Comparison of ENCODE assay signal across 2 cellular contexts in the genomic region with DNA sequence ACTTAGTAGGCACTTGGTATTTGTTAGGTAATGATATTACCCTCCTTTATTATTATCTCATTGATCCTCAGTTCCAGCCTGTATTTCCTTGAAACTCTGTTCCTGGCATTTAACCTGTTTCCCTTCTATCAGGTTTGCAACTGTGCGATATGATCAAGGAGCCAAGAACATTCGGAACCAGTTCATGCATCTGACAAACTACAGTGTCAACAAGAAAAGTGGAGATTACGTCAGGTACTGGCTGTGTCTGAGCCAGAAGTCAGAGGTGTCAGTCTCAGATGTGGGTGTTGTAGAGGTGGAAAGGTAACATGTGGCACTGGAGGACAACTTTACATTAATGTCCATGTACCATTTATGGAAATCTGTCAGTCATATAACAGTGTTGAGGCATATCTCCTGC.
A peak's percentile ranks its signal among the peaks of the same experiment; 100 is the strongest.
TF ChIP-seq lines count a peak whose summit lies in the region.

No MANE protein-coding gene starts in this region.

TF ChIP-seq in liver, 16 proteins besides CTCF, POLR2A, EP300 and RAD21:
- TF ChIP-seq RXRA (IDR thresholded peaks at IDR 0.05) (peak; percentile 9 to 58), FOXA1 (IDR thresholded peaks at IDR 0.05) (peak; percentile 90), SP1 (IDR thresholded peaks at IDR 0.05) (peak; percentile 38), JUND (IDR thresholded peaks at IDR 0.05) (peak in 1 of 2 donors; percentile 64), HNF4A (conservative IDR thresholded peaks at IDR 0.05) (peak; percentile 14 to 47), FOXA2 (IDR thresholded peaks at IDR 0.05) (peak; percentile 94)
- TF ChIP-seq, protein P1, sequence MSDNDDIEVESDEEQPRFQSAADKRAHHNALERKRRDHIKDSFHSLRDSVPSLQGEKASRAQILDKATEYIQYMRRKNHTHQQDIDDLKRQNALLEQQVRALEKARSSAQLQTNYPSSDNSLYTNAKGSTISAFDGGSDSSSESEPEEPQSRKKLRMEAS (IDR thresholded peaks at IDR 0.05), result peak; percentile 75
- TF ChIP-seq, protein P2, sequence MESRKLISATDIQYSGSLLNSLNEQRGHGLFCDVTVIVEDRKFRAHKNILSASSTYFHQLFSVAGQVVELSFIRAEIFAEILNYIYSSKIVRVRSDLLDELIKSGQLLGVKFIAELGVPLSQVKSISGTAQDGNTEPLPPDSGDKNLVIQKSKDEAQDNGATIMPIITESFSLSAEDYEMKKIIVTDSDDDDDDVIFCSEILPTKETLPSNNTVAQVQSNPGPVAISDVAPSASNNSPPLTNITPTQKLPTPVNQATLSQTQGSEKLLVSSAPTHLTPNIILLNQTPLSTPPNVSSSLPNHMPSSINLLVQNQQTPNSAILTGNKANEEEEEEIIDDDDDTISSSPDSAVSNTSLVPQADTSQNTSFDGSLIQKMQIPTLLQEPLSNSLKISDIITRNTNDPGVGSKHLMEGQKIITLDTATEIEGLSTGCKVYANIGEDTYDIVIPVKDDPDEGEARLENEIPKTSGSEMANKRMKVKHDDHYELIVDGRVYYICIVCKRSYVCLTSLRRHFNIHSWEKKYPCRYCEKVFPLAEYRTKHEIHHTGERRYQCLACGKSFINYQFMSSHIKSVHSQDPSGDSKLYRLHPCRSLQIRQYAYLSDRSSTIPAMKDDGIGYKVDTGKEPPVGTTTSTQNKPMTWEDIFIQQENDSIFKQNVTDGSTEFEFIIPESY (IDR thresholded peaks at IDR 0.05), result no peak
- TF ChIP-seq, protein P3, sequence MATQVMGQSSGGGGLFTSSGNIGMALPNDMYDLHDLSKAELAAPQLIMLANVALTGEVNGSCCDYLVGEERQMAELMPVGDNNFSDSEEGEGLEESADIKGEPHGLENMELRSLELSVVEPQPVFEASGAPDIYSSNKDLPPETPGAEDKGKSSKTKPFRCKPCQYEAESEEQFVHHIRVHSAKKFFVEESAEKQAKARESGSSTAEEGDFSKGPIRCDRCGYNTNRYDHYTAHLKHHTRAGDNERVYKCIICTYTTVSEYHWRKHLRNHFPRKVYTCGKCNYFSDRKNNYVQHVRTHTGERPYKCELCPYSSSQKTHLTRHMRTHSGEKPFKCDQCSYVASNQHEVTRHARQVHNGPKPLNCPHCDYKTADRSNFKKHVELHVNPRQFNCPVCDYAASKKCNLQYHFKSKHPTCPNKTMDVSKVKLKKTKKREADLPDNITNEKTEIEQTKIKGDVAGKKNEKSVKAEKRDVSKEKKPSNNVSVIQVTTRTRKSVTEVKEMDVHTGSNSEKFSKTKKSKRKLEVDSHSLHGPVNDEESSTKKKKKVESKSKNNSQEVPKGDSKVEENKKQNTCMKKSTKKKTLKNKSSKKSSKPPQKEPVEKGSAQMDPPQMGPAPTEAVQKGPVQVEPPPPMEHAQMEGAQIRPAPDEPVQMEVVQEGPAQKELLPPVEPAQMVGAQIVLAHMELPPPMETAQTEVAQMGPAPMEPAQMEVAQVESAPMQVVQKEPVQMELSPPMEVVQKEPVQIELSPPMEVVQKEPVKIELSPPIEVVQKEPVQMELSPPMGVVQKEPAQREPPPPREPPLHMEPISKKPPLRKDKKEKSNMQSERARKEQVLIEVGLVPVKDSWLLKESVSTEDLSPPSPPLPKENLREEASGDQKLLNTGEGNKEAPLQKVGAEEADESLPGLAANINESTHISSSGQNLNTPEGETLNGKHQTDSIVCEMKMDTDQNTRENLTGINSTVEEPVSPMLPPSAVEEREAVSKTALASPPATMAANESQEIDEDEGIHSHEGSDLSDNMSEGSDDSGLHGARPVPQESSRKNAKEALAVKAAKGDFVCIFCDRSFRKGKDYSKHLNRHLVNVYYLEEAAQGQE (IDR thresholded peaks at IDR 0.05), result no peak
- TF ChIP-seq, protein P4, sequence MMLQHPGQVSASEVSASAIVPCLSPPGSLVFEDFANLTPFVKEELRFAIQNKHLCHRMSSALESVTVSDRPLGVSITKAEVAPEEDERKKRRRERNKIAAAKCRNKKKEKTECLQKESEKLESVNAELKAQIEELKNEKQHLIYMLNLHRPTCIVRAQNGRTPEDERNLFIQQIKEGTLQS (IDR thresholded peaks at IDR 0.05), result no peak

TF ChIP-seq in HepG2, 621 proteins besides CTCF, POLR2A, EP300 and RAD21:
- no peak for TF ChIP-seq SRSF9 (IDR thresholded peaks at IDR 0.05; ENCODE audit: borderline replicate concordance, insufficient read depth, low read depth, low read length, poor library complexity, severe bottlenecking)
- TF ChIP-seq HNRNPH1 (optimal IDR thresholded peaks at IDR 0.05; ENCODE audit: low read depth, low read length), result no peak
- TF ChIP-seq, protein P5, sequence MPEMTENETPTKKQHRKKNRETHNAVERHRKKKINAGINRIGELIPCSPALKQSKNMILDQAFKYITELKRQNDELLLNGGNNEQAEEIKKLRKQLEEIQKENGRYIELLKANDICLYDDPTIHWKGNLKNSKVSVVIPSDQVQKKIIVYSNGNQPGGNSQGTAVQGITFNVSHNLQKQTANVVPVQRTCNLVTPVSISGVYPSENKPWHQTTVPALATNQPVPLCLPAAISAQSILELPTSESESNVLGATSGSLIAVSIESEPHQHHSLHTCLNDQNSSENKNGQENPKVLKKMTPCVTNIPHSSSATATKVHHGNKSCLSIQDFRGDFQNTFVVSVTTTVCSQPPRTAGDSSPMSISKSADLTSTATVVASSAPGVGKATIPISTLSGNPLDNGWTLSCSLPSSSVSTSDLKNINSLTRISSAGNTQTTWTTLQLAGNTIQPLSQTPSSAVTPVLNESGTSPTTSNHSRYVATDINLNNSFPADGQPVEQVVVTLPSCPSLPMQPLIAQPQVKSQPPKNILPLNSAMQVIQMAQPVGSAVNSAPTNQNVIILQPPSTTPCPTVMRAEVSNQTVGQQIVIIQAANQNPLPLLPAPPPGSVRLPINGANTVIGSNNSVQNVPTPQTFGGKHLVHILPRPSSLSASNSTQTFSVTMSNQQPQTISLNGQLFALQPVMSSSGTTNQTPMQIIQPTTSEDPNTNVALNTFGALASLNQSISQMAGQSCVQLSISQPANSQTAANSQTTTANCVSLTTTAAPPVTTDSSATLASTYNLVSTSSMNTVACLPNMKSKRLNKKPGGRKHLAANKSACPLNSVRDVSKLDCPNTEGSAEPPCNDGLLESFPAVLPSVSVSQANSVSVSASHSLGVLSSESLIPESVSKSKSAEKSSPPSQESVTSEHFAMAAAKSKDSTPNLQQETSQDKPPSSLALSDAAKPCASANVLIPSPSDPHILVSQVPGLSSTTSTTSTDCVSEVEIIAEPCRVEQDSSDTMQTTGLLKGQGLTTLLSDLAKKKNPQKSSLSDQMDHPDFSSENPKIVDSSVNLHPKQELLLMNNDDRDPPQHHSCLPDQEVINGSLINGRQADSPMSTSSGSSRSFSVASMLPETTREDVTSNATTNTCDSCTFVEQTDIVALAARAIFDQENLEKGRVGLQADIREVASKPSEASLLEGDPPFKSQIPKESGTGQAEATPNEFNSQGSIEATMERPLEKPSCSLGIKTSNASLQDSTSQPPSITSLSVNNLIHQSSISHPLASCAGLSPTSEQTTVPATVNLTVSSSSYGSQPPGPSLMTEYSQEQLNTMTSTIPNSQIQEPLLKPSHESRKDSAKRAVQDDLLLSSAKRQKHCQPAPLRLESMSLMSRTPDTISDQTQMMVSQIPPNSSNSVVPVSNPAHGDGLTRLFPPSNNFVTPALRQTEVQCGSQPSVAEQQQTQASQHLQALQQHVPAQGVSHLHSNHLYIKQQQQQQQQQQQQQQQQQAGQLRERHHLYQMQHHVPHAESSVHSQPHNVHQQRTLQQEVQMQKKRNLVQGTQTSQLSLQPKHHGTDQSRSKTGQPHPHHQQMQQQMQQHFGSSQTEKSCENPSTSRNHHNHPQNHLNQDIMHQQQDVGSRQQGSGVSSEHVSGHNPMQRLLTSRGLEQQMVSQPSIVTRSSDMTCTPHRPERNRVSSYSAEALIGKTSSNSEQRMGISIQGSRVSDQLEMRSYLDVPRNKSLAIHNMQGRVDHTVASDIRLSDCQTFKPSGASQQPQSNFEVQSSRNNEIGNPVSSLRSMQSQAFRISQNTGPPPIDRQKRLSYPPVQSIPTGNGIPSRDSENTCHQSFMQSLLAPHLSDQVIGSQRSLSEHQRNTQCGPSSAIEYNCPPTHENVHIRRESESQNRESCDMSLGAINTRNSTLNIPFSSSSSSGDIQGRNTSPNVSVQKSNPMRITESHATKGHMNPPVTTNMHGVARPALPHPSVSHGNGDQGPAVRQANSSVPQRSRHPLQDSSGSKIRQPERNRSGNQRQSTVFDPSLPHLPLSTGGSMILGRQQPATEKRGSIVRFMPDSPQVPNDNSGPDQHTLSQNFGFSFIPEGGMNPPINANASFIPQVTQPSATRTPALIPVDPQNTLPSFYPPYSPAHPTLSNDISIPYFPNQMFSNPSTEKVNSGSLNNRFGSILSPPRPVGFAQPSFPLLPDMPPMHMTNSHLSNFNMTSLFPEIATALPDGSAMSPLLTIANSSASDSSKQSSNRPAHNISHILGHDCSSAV (CRISPR knock-in tag; IDR thresholded peaks at IDR 0.05; ENCODE audit: borderline replicate concordance), result no peak
- TF ChIP-seq ZNF850 (CRISPR knock-in tag; conservative IDR thresholded peaks at IDR 0.05), result no peak
- TF ChIP-seq FIP1L1 (IDR thresholded peaks at IDR 0.05; ENCODE audit: borderline replicate concordance, insufficient read depth, low read depth, low read length), result no peak
- no peak for TF ChIP-seq ARNTL (CRISPR knock-in tag; IDR thresholded peaks at IDR 0.05)
- no peak for TF ChIP-seq TSC22D2 (CRISPR knock-in tag; IDR thresholded peaks at IDR 0.05; ENCODE audit: borderline replicate concordance)
- no peak for TF ChIP-seq MAF1 (CRISPR knock-in tag; IDR thresholded peaks at IDR 0.05; ENCODE audit: borderline replicate concordance)
- TF ChIP-seq JUN (CRISPR knock-in tag; IDR thresholded peaks at IDR 0.05), result no peak
- no peak for TF ChIP-seq RBFOX2 (IDR thresholded peaks at IDR 0.05; ENCODE audit: low read depth, low read length)
- no peak for TF ChIP-seq ZSCAN30 (CRISPR knock-in tag; IDR thresholded peaks at IDR 0.05)
- no peak for TF ChIP-seq MEIS1 (CRISPR knock-in tag; IDR thresholded peaks at IDR 0.05; ENCODE audit: borderline replicate concordance)
- TF ChIP-seq ZZZ3 (CRISPR knock-in tag; IDR thresholded peaks at IDR 0.05; ENCODE audit: borderline replicate concordance), result no peak
- TF ChIP-seq ZNF501 (CRISPR knock-in tag; IDR thresholded peaks at IDR 0.05), result no peak
- TF ChIP-seq ARNT (IDR thresholded peaks at IDR 0.05), result no peak
- no peak for TF ChIP-seq GZF1 (CRISPR knock-in tag; IDR thresholded peaks at IDR 0.05)
- TF ChIP-seq ZNF34 (CRISPR knock-in tag; IDR thresholded peaks at IDR 0.05; ENCODE audit: borderline replicate concordance), result no peak
- no peak for TF ChIP-seq ZNF724P (CRISPR knock-in tag; IDR thresholded peaks at IDR 0.05; ENCODE audit: borderline replicate concordance)
- TF ChIP-seq MIER2 (CRISPR knock-in tag; IDR thresholded peaks at IDR 0.05), result no peak
